Comparison of ENCODE assay signal across 17 cellular contexts in genomic region chr2:26672112-26672817, GRCh38. TPM values are rescaled to one million over a fixed set of nuclear protein-coding genes. Genes with fewer than 3 reads are reported as not detected.
DNase-seq lines count a peak whose midpoint lies in the region; TF ChIP-seq lines count a peak whose summit lies in the region.
"Had no signal": no experiment of that assay in that cellular context is flagged by ENCODE, and none has a peak within 500 bp of the region (broad histone marks: within the 10 kb centered on the region; RNA-seq: fewer than 3 reads in every experiment).

No MANE protein-coding gene starts in this region.

- H3K56ac ChIP-seq in H9 (ENCODE audit: insufficient read length, low read depth, low read length): no peak overlapping the region

- no peaks in the 10 kb centered on the region for H4K20me1 ChIP-seq in H9 (ENCODE audit: control insufficient read depth, insufficient read depth, insufficient read length)

- H4K5ac ChIP-seq in H9 (ENCODE audit: insufficient read length, low read depth, low read length): no peak overlapping the region

- no peak overlapping the region for H2BK5ac ChIP-seq in H9 (ENCODE audit: insufficient read length, low read length)

- no peak overlapping the region for H3K27ac ChIP-seq in H9 (ENCODE audit: insufficient read length, low read depth, low read length)
- H3K27ac ChIP-seq in coronary artery: no peak overlapping the region
- H3K27ac ChIP-seq: PC-9 had no signal

- H2BK20ac ChIP-seq in H9 (ENCODE audit: low read depth, low read length, poor library complexity, severe bottlenecking): no peak overlapping the region

- no peak overlapping the region for H3K4me3 ChIP-seq in coronary artery
- H3K4me3 ChIP-seq: PC-9 had no signal

- DNase-seq in H9 (no peak), coronary artery (ENCODE audit: low spot score) (peak; percentile 29), mesenteric fat pad (ENCODE audit: low spot score) (peak; percentile 59), type B pancreatic cell (ENCODE audit: extremely low spot score, unreplicated experiment) (no peak), NCI-H345 (lab: John Stamatoyannopoulos, UW) (no peak), NCI-H2196 treated with DMSO at 0.1 percent for 48 hours (lab: John Stamatoyannopoulos, UW; ENCODE audit: unreplicated experiment) (no peak), hippocampal formation (lab: John Stamatoyannopoulos, UW) (no peak)
- DNase-seq: COR-L47, HCEC 1CT, KBM-7, NCI-H1436, NCI-H2029, NCI-H510A treated with DMSO at 0.1 percent for 48 hours, NCI-H82, PC-9 had no signal

- H3K27me3 ChIP-seq in H9 (ENCODE audit: insufficient read depth, low read length): no peaks in the 10 kb centered on the region

- no peak for TF ChIP-seq CTCF in H9 (conservative IDR thresholded peaks at IDR 0.05)
- TF ChIP-seq CTCF in coronary artery (IDR thresholded peaks at IDR 0.05): no peak
- TF ChIP-seq CTCF in type B pancreatic cell (conservative IDR thresholded peaks at IDR 0.05): no peak

- H3K9me3 ChIP-seq in H9 (ENCODE audit: control insufficient read depth, low read depth, low read length): no peaks in the 10 kb centered on the region

- no peak overlapping the region for H4K91ac ChIP-seq in H9 (ENCODE audit: insufficient read length, low read depth, low read length)

- H3T11ph ChIP-seq in H9 (ENCODE audit: low read length): no peak overlapping the region

- H2BK12ac ChIP-seq in H9 (ENCODE audit: insufficient read length, low read depth, low read length): no peak overlapping the region

- H3K9me3 Mint-ChIP-seq in H9: peaks cover under 1 to 2% of the 10 kb centered on the region in 2 experiments; a peak in 2 of 5 replicates
- peaks cover under 1% of the 10 kb centered on the region for H3K9me3 Mint-ChIP-seq in type B pancreatic cell

- no peak overlapping the region for H2AK5ac ChIP-seq in H9 (ENCODE audit: insufficient read length, low read length)

- no peak overlapping the region for H2BK120ac ChIP-seq in H9 (ENCODE audit: low read depth, low read length, poor library complexity, severe bottlenecking)

- H3K27me3 Mint-ChIP-seq in H9 (ENCODE audit: low read depth): peaks cover 27% of the 10 kb centered on the region
- peaks cover 13% of the 10 kb centered on the region for H3K27me3 Mint-ChIP-seq in type B pancreatic cell

- H3K4me2 ChIP-seq in H9 (ENCODE audit: insufficient read depth, insufficient read length, low read length): no peak overlapping the region

- H3K4me1 Mint-ChIP-seq in H9 (peaks cover 7 to 18% of the 10 kb centered on the region in 2 experiments), type B pancreatic cell (ENCODE audit: unreplicated experiment) (peaks cover 5% of the 10 kb centered on the region)

- no peak overlapping the region for H4K8ac ChIP-seq in H9 (replicated peaks; ENCODE audit: insufficient read length, low read depth, low read length)

- peak overlapping the region; percentile 28; the same call in 1 of the 2 replicates for H3K14ac ChIP-seq in H9 (ENCODE audit: insufficient read depth, low read length)

- no peak overlapping the region for H2AFZ ChIP-seq in H9 (ENCODE audit: low read length)
- H2AFZ ChIP-seq: PC-9 had no signal

- no peak overlapping the region for H3K4ac ChIP-seq in H9 (ENCODE audit: low read depth, low read length)

- no peak overlapping the region for H3K23ac ChIP-seq in H9 (ENCODE audit: insufficient read length, low read depth, low read length)

- no peaks in the 10 kb centered on the region for H3K79me2 ChIP-seq in H9 (ENCODE audit: insufficient read depth, low read length)

- no peaks in the 10 kb centered on the region for H3K23me2 ChIP-seq in H9 (ENCODE audit: insufficient read length, low read depth, low read length, poor library complexity, severe bottlenecking)

- H3K18ac ChIP-seq in H9 (ENCODE audit: insufficient read length, low read depth, low read length): no peak overlapping the region

- no peaks in the 10 kb centered on the region for H3K4me1 ChIP-seq in H9 (ENCODE audit: insufficient read depth, low read length)

- H3K79me1 ChIP-seq in H9 (ENCODE audit: insufficient read depth, low read depth, low read length, poor library complexity, severe bottlenecking): no peaks in the 10 kb centered on the region

- no peak overlapping the region; a peak in 1 of 7 replicates for H3K27ac Mint-ChIP-seq in H9
- H3K27ac Mint-ChIP-seq in type B pancreatic cell: peak overlapping the region; percentile 41

- H3K9ac ChIP-seq in H9 (ENCODE audit: extremely low read depth, insufficient read length, low read length): no peak overlapping the region

- no peak overlapping the region for H3K4me3 Mint-ChIP-seq in H9
- H3K4me3 Mint-ChIP-seq in type B pancreatic cell: no peak overlapping the region

- H3K36me3 Mint-ChIP-seq in H9 (ENCODE audit: insufficient read depth in 1 of 3, low read depth in 3 of 3) (peaks cover 0 to 1% (median 0%) of the 10 kb centered on the region in 3 experiments; a peak in 2 of 7 replicates), type B pancreatic cell (no peaks in the 10 kb centered on the region)

- no peak overlapping the region for H2BK15ac ChIP-seq in H9 (ENCODE audit: low read depth, low read length)

- WGBS in H9 (ENCODE audit: extremely low coverage, insufficient read length, low lambda C conversion rate): no CpG with 5 or more reads among the region's 11 CpGs

RNA-seq across cellular contexts. Expression of gene KCNK3, which starts 20.3 kb away (rescaled TPM):
- total RNA-seq in H9 (2021) (0.09 TPM in 1 of 2 replicates, not detected in the other), mesenteric fat pad (1.9 TPM), type B pancreatic cell (ENCODE audit: low replicate concordance) (2.7 and 7.7 TPM in 2 replicates)
- total RNA-seq: PC-9, SK-MEL-5 had no signal

RNA-seq across cellular contexts. Expression of gene CIB4, which starts 31.1 kb away (rescaled TPM):
- total RNA-seq in H9 (2021): not detected in 2 replicates
- not detected for total RNA-seq in mesenteric fat pad
- not detected in 2 replicates for total RNA-seq in type B pancreatic cell (ENCODE audit: low replicate concordance)
- total RNA-seq: Daoy, PC-9, SK-MEL-5 had no signal

Comparison
In these comparisons a context has a peak if more than half of its experiments do, and no peak if none do; other contexts are left out.
1. DNase-seq: peak in coronary artery (single experiment) and mesenteric fat pad (single experiment); none in H9 (single experiment), type B pancreatic cell (single experiment), NCI-H345 (single experiment), NCI-H2196 treated with DMSO at 0.1 percent for 48 hours (single experiment) and hippocampal formation (0 of 2).